ENCODE assay signal across 19 cellular contexts in the genomic region with DNA sequence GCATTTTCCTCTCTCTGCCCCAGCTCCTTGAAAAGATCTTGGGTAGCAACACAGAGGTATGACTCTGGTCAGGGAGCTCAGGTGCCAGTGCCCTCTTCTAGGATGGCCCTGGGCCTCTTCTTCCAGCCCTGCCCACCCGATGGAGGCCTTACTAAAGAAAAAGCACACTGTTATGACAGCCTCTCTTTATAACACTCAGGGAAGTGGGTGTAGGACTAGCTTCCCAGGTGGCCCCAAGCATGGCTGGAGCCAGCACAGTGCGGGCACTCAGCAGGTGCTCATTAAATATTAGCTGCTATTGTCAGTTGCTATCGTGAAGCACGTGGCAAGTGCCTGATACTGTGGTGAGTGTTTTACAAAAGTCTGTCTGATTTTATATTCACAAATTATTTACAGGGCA.
"Had no signal": no experiment of that assay in that cellular context is flagged by ENCODE, and none has a peak within 500 bp of the region (broad histone marks: within the 10 kb centered on the region; RNA-seq: fewer than 3 reads in every experiment).

No MANE protein-coding gene starts in this region.

- H3K4me1 Mint-ChIP-seq: activated naive CD8-positive, alpha-beta T cell treated with anti-CD3 and anti-CD28 coated beads, Interleukin-2, amount 50 U/mL, for 24 hours had no signal

- H3K4me1 ChIP-seq: lower lobe of right lung, prostate gland, tibial artery, uterus had no signal

- H3K9me3 Mint-ChIP-seq: activated naive CD8-positive, alpha-beta T cell treated with anti-CD3 and anti-CD28 coated beads, Interleukin-2, amount 50 U/mL, for 24 hours; dendritic cell treated with granulocyte-macrophage colony-stimulating factor and Interleukin-4, amounts not matched to agents 40 ng/mL and 50 ng/mL, for 4 days had no signal

- H3K36me3 ChIP-seq: cardiac muscle cell, lower lobe of right lung, ovary, prostate gland, tibial artery, uterus had no signal

- H3K9me3 ChIP-seq: lower lobe of right lung, ovary, prostate gland, tibial artery, uterus had no signal

- H3K27ac Mint-ChIP-seq: activated naive CD8-positive, alpha-beta T cell treated with anti-CD3 and anti-CD28 coated beads, Interleukin-2, amount 50 U/mL, for 24 hours; dendritic cell treated with granulocyte-macrophage colony-stimulating factor and Interleukin-4, amounts not matched to agents 40 ng/mL and 50 ng/mL, for 4 days; naive B cell had no signal

- H3K36me3 Mint-ChIP-seq: naive B cell had no signal

- H3K27ac ChIP-seq: cardiac muscle cell, lower lobe of right lung, ovary, prostate gland, tibial artery, uterus had no signal

- H3K4me3 Mint-ChIP-seq: activated naive CD8-positive, alpha-beta T cell treated with anti-CD3 and anti-CD28 coated beads, Interleukin-2, amount 50 U/mL, for 24 hours; dendritic cell treated with granulocyte-macrophage colony-stimulating factor and Interleukin-4, amounts not matched to agents 40 ng/mL and 50 ng/mL, for 4 days; naive B cell; stimulated activated naive CD8-positive, alpha-beta T cell treated with anti-CD3 and anti-CD28 coated beads, Interleukin-15, amount 100 ng/mL, for 72 hours had no signal

- ATAC-seq: activated naive CD8-positive, alpha-beta T cell treated with anti-CD3 and anti-CD28 coated beads, Interleukin-2, amount 50 U/mL, for 24 hours; left lobe of liver; lower lobe of right lung; stimulated activated naive CD8-positive, alpha-beta T cell treated with anti-CD3 and anti-CD28 coated beads, Interleukin-15, amount 100 ng/mL, for 72 hours had no signal

- H3K27me3 ChIP-seq: cardiac muscle cell, ovary, uterus had no signal

- DNase-seq: activated CD4-positive, alpha-beta T cell treated with anti-CD3 and anti-CD28 coated beads for 1 hour; activated CD4-positive, alpha-beta T cell treated with anti-CD3 and anti-CD28 coated beads, Interleukin-2, amount 50 U/mL, for 4 hours; activated naive CD8-positive, alpha-beta T cell treated with anti-CD3 and anti-CD28 coated beads, Interleukin-2, amount 50 U/mL, for 24 hours; effector CD4-positive, alpha-beta T cell; erythroblast; foreskin fibroblast; lower lobe of right lung; mesendoderm; naive B cell; ovary; stimulated activated CD4-positive, alpha-beta T cell treated with anti-CD3 and anti-CD28 coated beads, Interleukin-1b, Interleukin-23, amount 100 ng/mL, for 48 hours; stimulated activated naive CD8-positive, alpha-beta T cell treated with anti-CD3 and anti-CD28 coated beads, Interleukin-15, amount 100 ng/mL, for 72 hours; T-helper 9 cell had no signal

- H3K4me3 ChIP-seq: cardiac muscle cell, lower lobe of right lung, ovary, prostate gland, tibial artery, uterus had no signal
